3 cellular contexts compared by ENCODE assay signal in the genomic region with DNA sequence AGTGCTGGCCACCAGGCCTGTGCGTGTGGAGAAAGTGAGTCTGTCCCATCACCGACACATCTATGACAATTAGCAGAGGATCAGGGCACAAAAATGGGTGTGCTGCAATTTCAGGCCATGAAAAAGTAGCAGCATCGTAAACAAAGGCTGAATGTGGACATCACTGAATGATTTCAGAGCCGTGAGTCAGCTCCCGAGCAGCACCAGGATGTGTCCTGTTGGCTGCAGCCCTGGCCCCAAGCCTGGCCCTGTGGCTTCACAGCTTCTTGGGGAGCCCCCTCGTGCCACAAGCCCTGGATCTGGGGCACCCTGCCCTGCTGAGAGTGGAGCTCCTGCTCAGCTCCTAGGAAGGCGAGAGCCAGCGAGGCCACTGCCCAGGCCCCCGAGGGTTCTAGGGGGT. TPM values are rescaled to one million over a fixed set of nuclear protein-coding genes. Genes with fewer than 3 reads are reported as not detected.
"Had no signal": no experiment of that assay in that cellular context is flagged by ENCODE, and none has a peak within 500 bp of the region (broad histone marks: within the 10 kb centered on the region; RNA-seq: fewer than 3 reads in every experiment).

No MANE protein-coding gene starts in this region.

RNA-seq across cellular contexts. Expression of gene PRODH, which starts 20.5 kb away (rescaled TPM):
- total RNA-seq: OCI-LY7, RPMI7951, SJSA1 had no signal
